In genomic region chr9:136537896-136538598, GRCh38 we compare ENCODE assay signal across 1 cellular context.
A peak's percentile ranks its signal among the peaks of the same experiment; 100 is the strongest.
TF ChIP-seq lines count a peak whose summit lies in the region.

No MANE protein-coding gene starts in this region.

TF ChIP-seq in K562, 482 proteins besides CTCF, POLR2A, EP300 and RAD21:
- no peak for TF ChIP-seq ZBTB12 (CRISPR knock-in tag; IDR thresholded peaks at IDR 0.05)
- no peak for TF ChIP-seq GATAD2A (IDR thresholded peaks at IDR 0.05)
- TF ChIP-seq ASH1L (IDR thresholded peaks at IDR 0.05; ENCODE audit: borderline replicate concordance, low read depth, partially characterized antibody) = no peak
- TF ChIP-seq ARID3A (IDR thresholded peaks at IDR 0.05; ENCODE audit: borderline replicate concordance, low read depth, low read length) = no peak
- TF ChIP-seq RBFOX2 (IDR thresholded peaks at IDR 0.05; ENCODE audit: low read depth, low read length) = 0 out of 2 replicates have a peak, but pooled peaks have one; percentile 10
- TF ChIP-seq GTF2F1 (IDR thresholded peaks at IDR 0.05; ENCODE audit: low read depth, low read length) = no peak
- TF ChIP-seq SNIP1 (IDR thresholded peaks at IDR 0.05; ENCODE audit: low read depth) = no peak
